32 cellular contexts compared by ENCODE assay signal in genomic region chr7:30281791-30282190, GRCh38. TPM values are rescaled to one million over a fixed set of nuclear protein-coding genes. Genes with fewer than 3 reads are reported as not detected.
DNase-seq lines count a peak whose midpoint lies in the region; ATAC-seq, FAIRE-seq and TF ChIP-seq lines count a peak whose summit lies in the region.
"Had no signal": no experiment of that assay in that cellular context is flagged by ENCODE, and none has a peak within 500 bp of the region (broad histone marks: within the 10 kb centered on the region; RNA-seq: fewer than 3 reads in every experiment).

No MANE protein-coding gene starts in this region.

- H3K4me1 Mint-ChIP-seq in stimulated activated memory B cell treated with anti-CD40 and anti-IgM and Interleukin-4, amounts not matched to agents 10 μg/mL and 1 μg/mL and 100 μg/mL, for 72 hours, result peaks cover 45% of the 10 kb centered on the region

- 0 out of 2 replicates have a peak overlapping the region, but pooled peaks have one; percentile 5 for H3K27ac ChIP-seq in DOHH2 (ENCODE audit: low read depth, low read length)
- peak overlapping the region; percentile 74; the same call in 1 of the 2 replicates for H3K27ac ChIP-seq in SU-DHL-6 (ENCODE audit: low read depth, low read length)
- H3K27ac ChIP-seq in HepG2 (ENCODE audit: extremely low read length, insufficient read depth, low read length), result no peak overlapping the region
- H3K27ac ChIP-seq in brain microvascular endothelial cell, result no peak overlapping the region
- H3K27ac ChIP-seq: foreskin keratinocyte, left ventricle myocardium inferior, RWPE1, SK-N-MC, testis had no signal

- no peaks in the 10 kb centered on the region for H3K27me3 Mint-ChIP-seq in stimulated activated memory B cell treated with anti-CD40 and anti-IgM and Interleukin-4, amounts not matched to agents 10 μg/mL and 1 μg/mL and 100 μg/mL, for 72 hours
- H3K27me3 Mint-ChIP-seq: B cell had no signal

- no peak for TF ChIP-seq RAD21 in HepG2 (CRISPR knock-in tag; IDR thresholded peaks at IDR 0.05)

- in situ Hi-C loops in HepG2 (cut with HindIII; ENCODE audit: extremely low pct_ligation_motif_present, low pct_unique_long_range_greater_than_20kb) (loop anchor here (10.0 kb wide), 1 partner anchor 117 kb away; no protein-coding TSS in a partner anchor), brain microvascular endothelial cell (cut with HindIII; ENCODE audit: low pct_ligation_motif_present, low sequenced_read_pairs) (no loop called here)

- H3K9me3 ChIP-seq in DOHH2 (ENCODE audit: control insufficient read depth, insufficient read depth, low read length) (no peaks in the 10 kb centered on the region), SU-DHL-6 (ENCODE audit: insufficient read depth, low read length) (no peaks in the 10 kb centered on the region), HepG2 (ENCODE audit: low read length) (no peaks in the 10 kb centered on the region)
- H3K9me3 ChIP-seq: esophagus squamous epithelium, left ventricle myocardium inferior, testis had no signal

- 0 out of 2 replicates have a peak overlapping the region, but pooled peaks have one; percentile 8 for H3K9ac ChIP-seq in SU-DHL-6 (ENCODE audit: low read length)
- H3K9ac ChIP-seq in HepG2 (ENCODE audit: insufficient read depth, low read depth, low read length), result no peak overlapping the region

- DNase-seq in HepG2 (ENCODE audit: low spot score) (peak; percentile 74), brain microvascular endothelial cell (no peak)
- DNase-seq: activated CD4-positive, alpha-beta T cell treated with anti-CD3 and anti-CD28 coated beads, Interleukin-2, amount 50 U/mL, for 4 hours; activated naive CD4-positive, alpha-beta T cell treated with Interleukin-2 at 50 U/mL for 16 hours; cerebellar nuclear complex; dorsolateral prefrontal cortex; esophagus squamous epithelium; foreskin keratinocyte; head of caudate nucleus; islet precursor cell; Kasumi-1; left ventricle myocardium inferior; natural killer cell; NCI-H1436; NCI-H2081 treated with DMSO at 0.1 percent for 48 hours; NCI-H345; NCI-H82; stimulated activated naive CD4-positive, alpha-beta T cell treated with Interleukin-2 at 50 U/mL for 16 hours; testis had no signal

- POLR2A ChIA-PET in HepG2 (lab: Yijun Ruan, JAX), result no interaction called here

- no peak overlapping the region for H3K4me3 Mint-ChIP-seq in stimulated activated memory B cell treated with anti-CD40 and anti-IgM and Interleukin-4, amounts not matched to agents 10 μg/mL and 1 μg/mL and 100 μg/mL, for 72 hours
- H3K4me3 Mint-ChIP-seq: B cell; T-helper 1 cell treated with Interleukin-12 subunit alpha and Interleukin-12 subunit beta and Interleukin-4 antibody, amounts not matched to agents 30 μg/mL and 1 μg/mL, for 36 hours had no signal

- H4K20me1 ChIP-seq in DOHH2 (ENCODE audit: control insufficient read depth, insufficient read depth, low read depth, low read length) (peaks cover 3% of the 10 kb centered on the region; the same call in 1 of the 2 replicates), SU-DHL-6 (ENCODE audit: low read depth, low read length) (peaks cover 7% of the 10 kb centered on the region), HepG2 (ENCODE audit: insufficient read depth, low read length) (no peaks in the 10 kb centered on the region)

- H3K4me3 ChIP-seq in DOHH2 (ENCODE audit: low read length), result peak overlapping the region; percentile 37
- no peak overlapping the region for H3K4me3 ChIP-seq in SU-DHL-6 (ENCODE audit: insufficient read depth, low read length, poor library complexity, severe bottlenecking)
- H3K4me3 ChIP-seq in HepG2 (replicated peaks in 1 of 3; ENCODE audit: insufficient read depth in 1 of 3, low read depth in 2 of 3, low read length in 3 of 3), result no peak overlapping the region
- H3K4me3 ChIP-seq in brain microvascular endothelial cell (ENCODE audit: low read depth, low read length), result no peak overlapping the region
- H3K4me3 ChIP-seq: dorsolateral prefrontal cortex, esophagus squamous epithelium, left ventricle myocardium inferior, SK-N-MC, testis had no signal

- no peak for TF ChIP-seq EP300 in HepG2 (IDR thresholded peaks at IDR 0.05; ENCODE audit: low read depth in 2 of 2, low read length in 2 of 2)
- TF ChIP-seq EP300 in HepG2 (CRISPR knock-in tag; IDR thresholded peaks at IDR 0.05; ENCODE audit: borderline replicate concordance), result no peak

- H3K27ac Mint-ChIP-seq in stimulated activated memory B cell treated with anti-CD40 and anti-IgM and Interleukin-4, amounts not matched to agents 10 μg/mL and 1 μg/mL and 100 μg/mL, for 72 hours, result peak overlapping the region; percentile 42
- H3K27ac Mint-ChIP-seq: B cell; T-helper 1 cell treated with Interleukin-12 subunit alpha and Interleukin-12 subunit beta and Interleukin-4 antibody, amounts not matched to agents 30 μg/mL and 1 μg/mL, for 36 hours had no signal

- TF ChIP-seq POLR2A in HepG2 (IDR thresholded peaks at IDR 0.05; ENCODE audit: insufficient read depth in 1 of 2, low read depth in 2 of 2, low read length in 2 of 2), result no peak

- ATAC-seq in HepG2, result no peak
- ATAC-seq in stimulated activated memory B cell treated with anti-CD40 and anti-IgM and Interleukin-4, amounts not matched to agents 10 μg/mL and 1 μg/mL and 100 μg/mL, for 72 hours, result no peak
- no peak for ATAC-seq in GM18907 (IDR thresholded peaks at IDR 0.05; ENCODE audit: unreplicated experiment)
- no peak for ATAC-seq in HG03571 (IDR thresholded peaks at IDR 0.05; ENCODE audit: unreplicated experiment)
- ATAC-seq: foreskin keratinocyte, natural killer cell had no signal

- H3K4me1 ChIP-seq in DOHH2 (ENCODE audit: control insufficient read depth, low read length) (peaks cover 75% of the 10 kb centered on the region), HepG2 (ENCODE audit: insufficient read depth, low read length) (peaks cover 60% of the 10 kb centered on the region)
- H3K4me1 ChIP-seq: foreskin keratinocyte, testis had no signal

- TF ChIP-seq CTCF in DOHH2 (IDR thresholded peaks at IDR 0.05; ENCODE audit: low read depth, low read length, poor library complexity, severe bottlenecking), result no peak
- no peak for TF ChIP-seq CTCF in SU-DHL-6 (IDR thresholded peaks at IDR 0.05; ENCODE audit: insufficient read depth, low read length, poor library complexity, severe bottlenecking)
- no peak for TF ChIP-seq CTCF in HepG2 (CRISPR knock-in tag; IDR thresholded peaks at IDR 0.05)
- no peak for TF ChIP-seq CTCF in brain microvascular endothelial cell (IDR thresholded peaks at IDR 0.05; ENCODE audit: low read depth, low read length, missing control alignments)

- intact Hi-C loops in HepG2 (cut with micrococcal nuclease; ENCODE audit: unreplicated experiment), result loop anchor here (10.0 kb wide), 1 partner anchor 63 kb away; no protein-coding TSS in a partner anchor

- H3K27me3 ChIP-seq in DOHH2 (ENCODE audit: control insufficient read depth, low read length), result no peaks in the 10 kb centered on the region
- no peaks in the 10 kb centered on the region for H3K27me3 ChIP-seq in SU-DHL-6 (ENCODE audit: low read length)
- no peaks in the 10 kb centered on the region for H3K27me3 ChIP-seq in HepG2 (ENCODE audit: control insufficient read depth in 1 of 2, insufficient read depth in 2 of 2, low read length in 2 of 2)
- H3K27me3 ChIP-seq in brain microvascular endothelial cell (replicated peaks), result no peaks in the 10 kb centered on the region
- H3K27me3 ChIP-seq: dorsolateral prefrontal cortex, esophagus squamous epithelium, foreskin keratinocyte, testis had no signal

- CTCF ChIA-PET in HepG2 (lab: Yijun Ruan, JAX; ENCODE audit: low intra/inter-chr PET ratio, low total read pairs), result no interaction called here

- H3K79me2 ChIP-seq in DOHH2 (ENCODE audit: control insufficient read depth, low read length) (peaks cover 40% of the 10 kb centered on the region), SU-DHL-6 (ENCODE audit: insufficient read depth, low read length) (peaks cover 13% of the 10 kb centered on the region), HepG2 (ENCODE audit: insufficient read depth, low read length) (peaks cover 11% of the 10 kb centered on the region)

- H2AFZ ChIP-seq in SU-DHL-6 (ENCODE audit: low read depth, low read length, severe bottlenecking) (no peak overlapping the region), HepG2 (ENCODE audit: low read length) (no peak overlapping the region)

- H3K9me3 Mint-ChIP-seq in stimulated activated memory B cell treated with anti-CD40 and anti-IgM and Interleukin-4, amounts not matched to agents 10 μg/mL and 1 μg/mL and 100 μg/mL, for 72 hours, result no peaks in the 10 kb centered on the region

- peak; percentile 18 for FAIRE-seq in HepG2 (lab: Jason Lieb, UNC)
- FAIRE-seq: endometrium, GM12891, H54, urothelium cell line had no signal

- H3K9me2 ChIP-seq in DOHH2 (replicated peaks; ENCODE audit: control insufficient read depth, low read length), result no peaks in the 10 kb centered on the region
- H3K9me2 ChIP-seq in SU-DHL-6 (replicated peaks; ENCODE audit: insufficient read depth, low read length), result no peaks in the 10 kb centered on the region

- WGBS in HepG2 (ENCODE audit: low lambda C conversion rate), result 4% methylated on average over 2 of the region's 2 CpGs

- peaks cover 11% of the 10 kb centered on the region for H3K36me3 Mint-ChIP-seq in stimulated activated memory B cell treated with anti-CD40 and anti-IgM and Interleukin-4, amounts not matched to agents 10 μg/mL and 1 μg/mL and 100 μg/mL, for 72 hours

- no TSS peak for BruUV-seq in HepG2 (replicated peaks; lab: Mats Ljungman, UMichigan)

- H3K36me3 ChIP-seq in DOHH2 (ENCODE audit: control insufficient read depth, low read length) (peaks cover 8% of the 10 kb centered on the region), SU-DHL-6 (ENCODE audit: low read length) (peaks cover 4% of the 10 kb centered on the region), HepG2 (replicated peaks in 1 of 2; ENCODE audit: control insufficient read depth in 1 of 2, insufficient read depth in 2 of 2, low read length in 2 of 2) (no peaks in the 10 kb centered on the region), brain microvascular endothelial cell (replicated peaks) (no peaks in the 10 kb centered on the region)
- H3K36me3 ChIP-seq: esophagus squamous epithelium, left ventricle myocardium inferior had no signal

- peak overlapping the region; percentile 74 for H3K4me2 ChIP-seq in DOHH2 (ENCODE audit: low read length)
- H3K4me2 ChIP-seq in SU-DHL-6 (ENCODE audit: low read depth, low read length, poor library complexity, severe bottlenecking), result peak overlapping the region; percentile 45
- H3K4me2 ChIP-seq in HepG2 (ENCODE audit: low read depth, low read length), result peak overlapping the region; percentile 26

- peaks cover 17% of the 10 kb centered on the region for H3F3A ChIP-seq in DOHH2 (ENCODE audit: control insufficient read depth, insufficient read depth)
- peaks cover 38% of the 10 kb centered on the region for H3F3A ChIP-seq in SU-DHL-6 (ENCODE audit: insufficient read depth)

RNA-seq across cellular contexts. Expression of gene ZNRF2, which starts 2.6 kb away (rescaled TPM):
- 6.9 and 7.7 TPM in 2 replicates for total RNA-seq in HepG2 (2016; rRNA removed; fragmentation: Illumina TruSeq; extraction: Trizol)
- 3.0 and 3.2 TPM in 2 replicates for total RNA-seq in HepG2 (2016; cell fraction: cytosol; rRNA removed; fragmentation: Illumina TruSeq; extraction: Trizol; ENCODE audit: low read depth)
- total RNA-seq in HepG2 (2016; cell fraction: insoluble cytoplasmic fraction; rRNA removed; fragmentation: Illumina TruSeq; extraction: Trizol), result 7.3 and 7.6 TPM in 2 replicates
- 6.7 and 7.1 TPM in 2 replicates for total RNA-seq in HepG2 (2016; cell fraction: membrane; rRNA removed; fragmentation: Illumina TruSeq; extraction: Trizol)
- 13.5 and 14.4 TPM in 2 replicates for total RNA-seq in HepG2 (2016; cell fraction: nucleus; rRNA removed; fragmentation: Illumina TruSeq; extraction: Trizol)
- polyA plus RNA-seq in HepG2 (2011; rRNA removed), result 2.6 and 3.5 TPM in 2 replicates
- polyA plus RNA-seq in HepG2 (2011; cell fraction: cytosol; rRNA removed), result 1.8 and 2.3 TPM in 2 replicates
- polyA plus RNA-seq in HepG2 (2011; cell fraction: nucleus; rRNA removed), result 3.4 TPM in 2 replicates
- 3.9 and 4.5 TPM in 2 replicates for polyA plus RNA-seq in HepG2 (2012)
- polyA plus RNA-seq in HepG2 (2016; cell fraction: cytosol; fragmentation: Illumina TruSeq; extraction: Trizol; ENCODE audit: low read depth), result 2.5 and 2.9 TPM in 2 replicates
- 8.1 and 8.6 TPM in 2 replicates for polyA plus RNA-seq in HepG2 (2016; cell fraction: insoluble cytoplasmic fraction; fragmentation: Illumina TruSeq; extraction: Trizol; ENCODE audit: low read depth)
- polyA plus RNA-seq in HepG2 (2016; cell fraction: membrane; fragmentation: Illumina TruSeq; extraction: Trizol; ENCODE audit: low read depth), result 5.2 and 5.5 TPM in 2 replicates
- polyA plus RNA-seq in HepG2 (2016; cell fraction: nucleus; fragmentation: Illumina TruSeq; extraction: Trizol; ENCODE audit: insufficient read depth, low read depth), result 7.3 and 7.8 TPM in 2 replicates
- polyA minus RNA-seq in HepG2 (2011; rRNA and poly(A)+ RNA removed; ENCODE audit: low replicate concordance), result 1.5 and 1.9 TPM in 2 replicates
- polyA minus RNA-seq in HepG2 (2011; cell fraction: cytosol; rRNA and poly(A)+ RNA removed), result 5.7 and 6.2 TPM in 2 replicates
- polyA minus RNA-seq in HepG2 (2011; cell fraction: nucleus; rRNA and poly(A)+ RNA removed), result 21.9 and 25.9 TPM in 2 replicates

Comparison
In these comparisons a context has a peak if more than half of its experiments do, and no peak if none do; other contexts are left out.
1. H3K27ac ChIP-seq: peak in DOHH2 (single experiment) and SU-DHL-6 (single experiment); none in HepG2 (single experiment) and brain microvascular endothelial cell (single experiment).
2. Peak in every context shown above with its lines, with median percentiles within 50 percentile points of each other: H3K4me2 ChIP-seq.